Comparison of ENCODE assay signal across 25 cellular contexts in genomic region chr2:14759086-14759485, GRCh38.
"Had no signal": no experiment of that assay in that cellular context is flagged by ENCODE, and none has a peak within 500 bp of the region (broad histone marks: within the 10 kb centered on the region; RNA-seq: fewer than 3 reads in every experiment).

No MANE protein-coding gene starts in this region.

- H3K4me1 ChIP-seq: left ventricle myocardium inferior, right atrium auricular region, right lobe of liver, stomach, testis, thyroid gland, transverse colon, upper lobe of left lung, vagina had no signal

- DNase-seq: hypothalamus; immature natural killer cell; kidney; left ventricle myocardium inferior; midbrain; mucosa of descending colon; naive thymus-derived CD4-positive, alpha-beta T cell; ovary; right lobe of liver; stimulated activated CD4-positive, alpha-beta T cell treated with anti-CD3 and anti-CD28 coated beads, Interleukin-12 subunit alpha, Interleukin-12 subunit beta, amount 100 ng/mL, for 4 hours; stimulated activated CD4-positive, alpha-beta T cell treated with anti-CD3 and anti-CD28 coated beads, Interleukin-15, amount 100 ng/mL, for 24 hours; stimulated activated CD4-positive, alpha-beta T cell treated with anti-CD3 and anti-CD28 coated beads, Interleukin-2, amount 100 ng/mL, for 24 hours; stimulated activated CD4-positive, alpha-beta T cell treated with anti-CD3 and anti-CD28 coated beads, Interleukin-4, amount 100 ng/mL, for 1 hour; stimulated activated naive B cell treated with anti-CD40 and anti-IgM and Interleukin-4, amounts not matched to agents 10 μg/mL and 1 μg/mL and 100 μg/mL, for 72 hours; stimulated activated naive CD8-positive, alpha-beta T cell treated with anti-CD3 and anti-CD28 coated beads, Interleukin-15, Interleukin-2, amounts not matched to agents 100 U/mL and 50 U/mL, for 24 hours; stomach; testis; thyroid gland; transverse colon; upper lobe of left lung had no signal

- H3K9me3 ChIP-seq: left ventricle myocardium inferior, mucosa of descending colon, ovary, right atrium auricular region, right lobe of liver, stomach, testis, thyroid gland, transverse colon, upper lobe of left lung, vagina had no signal

- H3K4me3 ChIP-seq: left ventricle myocardium inferior, lung, mucosa of descending colon, ovary, right atrium auricular region, right lobe of liver, skin epidermis, stomach, testis, thyroid gland, transverse colon, upper lobe of left lung, vagina had no signal

- H3K27ac ChIP-seq: left ventricle myocardium inferior, ovary, right atrium auricular region, right lobe of liver, skin epidermis, stomach, testis, thyroid gland, transverse colon, upper lobe of left lung, vagina had no signal

- H3K27me3 ChIP-seq: ovary, right atrium auricular region, right lobe of liver, stomach, testis, thyroid gland, transverse colon, upper lobe of left lung, vagina had no signal

- H3K36me3 ChIP-seq: left ventricle myocardium inferior, ovary, right atrium auricular region, right lobe of liver, stomach, thyroid gland, transverse colon, upper lobe of left lung, vagina had no signal

- ATAC-seq: mucosa of descending colon; naive thymus-derived CD4-positive, alpha-beta T cell; natural killer cell treated with Interleukin-12 subunit alpha and Interleukin-12 subunit beta and Interleukin-15 and Interleukin-18, amount 100 ng/mL, for 72 hours; right lobe of liver; stimulated activated naive B cell treated with anti-CD40 and anti-IgM and Interleukin-4, amounts not matched to agents 10 μg/mL and 1 μg/mL and 100 μg/mL, for 72 hours; stimulated activated naive CD8-positive, alpha-beta T cell treated with anti-CD3 and anti-CD28 coated beads, Interleukin-15, Interleukin-2, amounts not matched to agents 100 U/mL and 50 U/mL, for 24 hours had no signal
